In genomic region chr12:57434517-57435223, GRCh38 we compare ENCODE assay signal across 1 cellular context.
TF ChIP-seq lines count a peak whose summit lies in the region.

TSS of gene INHBC (plus strand) at chr12:57434784. CDS start at chr12:57434887, 103 bp downstream.

TF ChIP-seq in HepG2, 621 proteins besides CTCF, POLR2A, EP300 and RAD21 (continued from another document and continues in another):
- no peak for TF ChIP-seq IRF9 (CRISPR knock-in tag; IDR thresholded peaks at IDR 0.05; ENCODE audit: borderline replicate concordance)
- TF ChIP-seq HNF1A (IDR thresholded peaks at IDR 0.05; ENCODE audit: low read depth): no peak
- peak; percentile 50; the same call in 1 of the 2 replicates for TF ChIP-seq HNF1A (CRISPR knock-in tag; IDR thresholded peaks at IDR 0.05; ENCODE audit: borderline replicate concordance)
- TF ChIP-seq NCOA5 (CRISPR knock-in tag; IDR thresholded peaks at IDR 0.05): no peak
- no peak for TF ChIP-seq FOXA1 (IDR thresholded peaks at IDR 0.05)
- TF ChIP-seq FOXA1 (CRISPR knock-in tag; IDR thresholded peaks at IDR 0.05): no peak
- no peak for TF ChIP-seq TBL1XR1 (IDR thresholded peaks at IDR 0.05; ENCODE audit: borderline replicate concordance, low read length, partially characterized antibody)
- no peak for TF ChIP-seq SNAPC2 (CRISPR knock-in tag; IDR thresholded peaks at IDR 0.05)
- TF ChIP-seq ZNF326 (CRISPR knock-in tag; IDR thresholded peaks at IDR 0.05; ENCODE audit: borderline replicate concordance): no peak
- TF ChIP-seq SMARCC2 (IDR thresholded peaks at IDR 0.05): no peak
- TF ChIP-seq CREB3 (CRISPR knock-in tag; IDR thresholded peaks at IDR 0.05): no peak
- no peak; the same call in 1 of the 2 replicates for TF ChIP-seq PITX1 (CRISPR knock-in tag; IDR thresholded peaks at IDR 0.05)
- TF ChIP-seq ZSCAN9 (CRISPR knock-in tag; IDR thresholded peaks at IDR 0.05; ENCODE audit: borderline replicate concordance): no peak
- TF ChIP-seq ZBTB4 (CRISPR knock-in tag; IDR thresholded peaks at IDR 0.05; ENCODE audit: borderline replicate concordance): no peak
- no peak for TF ChIP-seq PAF1 (CRISPR knock-in tag; IDR thresholded peaks at IDR 0.05)
- no peak for TF ChIP-seq TSC22D2 (CRISPR knock-in tag; IDR thresholded peaks at IDR 0.05; ENCODE audit: borderline replicate concordance)
- TF ChIP-seq FOXP4 (CRISPR knock-in tag; IDR thresholded peaks at IDR 0.05): no peak
- no peak for TF ChIP-seq MLX (CRISPR knock-in tag; IDR thresholded peaks at IDR 0.05)
- no peak for TF ChIP-seq ZNF329 (CRISPR knock-in tag; IDR thresholded peaks at IDR 0.05; ENCODE audit: low read depth)
- TF ChIP-seq RAD51 (IDR thresholded peaks at IDR 0.05; ENCODE audit: borderline replicate concordance): no peak
- TF ChIP-seq FUBP1 (CRISPR knock-in tag; IDR thresholded peaks at IDR 0.05; ENCODE audit: borderline replicate concordance): no peak
- no peak for TF ChIP-seq SIX4 (CRISPR knock-in tag; IDR thresholded peaks at IDR 0.05)
- TF ChIP-seq ZNF292 (CRISPR knock-in tag; IDR thresholded peaks at IDR 0.05; ENCODE audit: borderline replicate concordance, low read depth): 0 out of 2 replicates have a peak, but pooled peaks have one; percentile 19
- TF ChIP-seq ZNF234 (CRISPR knock-in tag; conservative IDR thresholded peaks at IDR 0.05): no peak
- TF ChIP-seq ZNF589 (CRISPR knock-in tag; conservative IDR thresholded peaks at IDR 0.05): no peak
- no peak for TF ChIP-seq ELF1 (CRISPR knock-in tag; IDR thresholded peaks at IDR 0.05)
- TF ChIP-seq ZHX2 (IDR thresholded peaks at IDR 0.05; ENCODE audit: low read depth): no peak
- no peak for TF ChIP-seq ZHX2 (CRISPR knock-in tag; IDR thresholded peaks at IDR 0.05; ENCODE audit: borderline replicate concordance)
- TF ChIP-seq KMT2A (CRISPR knock-in tag; IDR thresholded peaks at IDR 0.05): no peak
- TF ChIP-seq CEBPB (IDR thresholded peaks at IDR 0.05; ENCODE audit: borderline replicate concordance, low read depth, low read length): peak; percentile 80; the same call in 1 of the 2 replicates
- peak; percentile 55; the same call in 1 of the 2 replicates for TF ChIP-seq KDM5B (CRISPR knock-in tag; IDR thresholded peaks at IDR 0.05; ENCODE audit: borderline replicate concordance)
- TF ChIP-seq SOX5 (CRISPR knock-in tag; IDR thresholded peaks at IDR 0.05; ENCODE audit: borderline replicate concordance): no peak
- no peak for TF ChIP-seq STAG1 (CRISPR knock-in tag; IDR thresholded peaks at IDR 0.05)
- no peak for TF ChIP-seq ZSCAN21 (CRISPR knock-in tag; IDR thresholded peaks at IDR 0.05; ENCODE audit: borderline replicate concordance)
- no peak for TF ChIP-seq ARHGAP35 (CRISPR knock-in tag; IDR thresholded peaks at IDR 0.05; ENCODE audit: borderline replicate concordance)
- no peak for TF ChIP-seq FIP1L1 (IDR thresholded peaks at IDR 0.05; ENCODE audit: borderline replicate concordance, insufficient read depth, low read depth, low read length)
- TF ChIP-seq SPEN (CRISPR knock-in tag; IDR thresholded peaks at IDR 0.05; ENCODE audit: low read depth): peak; percentile 60
- 0 out of 2 replicates have a peak, but pooled peaks have one; percentile 33 for TF ChIP-seq MYPOP (CRISPR knock-in tag; IDR thresholded peaks at IDR 0.05)
- no peak for TF ChIP-seq SOX6 (IDR thresholded peaks at IDR 0.05)
- no peak for TF ChIP-seq SOX6 (CRISPR knock-in tag; IDR thresholded peaks at IDR 0.05)
- peak; percentile 65 for TF ChIP-seq PHF8 (CRISPR knock-in tag; IDR thresholded peaks at IDR 0.05)
- TF ChIP-seq JARID2 (CRISPR knock-in tag; IDR thresholded peaks at IDR 0.05; ENCODE audit: insufficient replicate concordance): no peak
